ENCODE assay signal across 1 cellular context in genomic region chr5:98424681-98425454, GRCh38.
TF ChIP-seq lines count a peak whose summit lies in the region.

No MANE protein-coding gene starts in this region.

TF ChIP-seq in H1, 55 proteins besides CTCF, POLR2A, EP300 and RAD21 (continued from another document):
- TF ChIP-seq MAX (IDR thresholded peaks at IDR 0.05) (no peak), NANOG (IDR thresholded peaks at IDR 0.05; ENCODE audit: insufficient read depth, low read depth, low read length, poor library complexity, severe bottlenecking) (no peak), GABPA (IDR thresholded peaks at IDR 0.05; ENCODE audit: borderline replicate concordance, insufficient read depth, low read length) (no peak), CHD1 (IDR thresholded peaks at IDR 0.05; ENCODE audit: low read depth, low read length) (no peak), SP1 (IDR thresholded peaks at IDR 0.05; ENCODE audit: low read depth, low read length) (no peak), SP2 (IDR thresholded peaks at IDR 0.05; ENCODE audit: low read length) (no peak), EZH2 (IDR thresholded peaks at IDR 0.05; ENCODE audit: low read depth, low read length, severe bottlenecking) (no peak)
